In the genomic region with DNA sequence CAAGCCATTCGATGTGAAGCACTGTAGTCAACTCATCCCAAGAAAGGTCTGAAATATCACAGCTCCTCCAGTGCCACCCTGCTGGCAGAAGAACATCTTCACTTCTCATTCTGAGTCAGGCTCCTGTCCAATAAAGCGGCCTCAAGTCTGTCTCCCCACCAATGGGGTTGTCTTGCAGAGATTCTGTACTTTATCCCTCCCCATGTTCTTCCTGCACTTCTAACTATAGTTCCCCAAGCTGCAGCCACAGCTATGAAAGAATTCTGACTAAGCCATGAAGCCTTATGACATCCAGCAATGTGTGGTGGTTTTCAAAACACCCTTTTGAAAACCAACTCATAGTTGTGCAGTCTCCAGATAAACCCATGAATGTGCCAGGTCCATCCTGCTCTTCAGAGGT, we compare ENCODE assay signal across 1 cellular context.
TF ChIP-seq lines count a peak whose summit lies in the region.

No MANE protein-coding gene starts in this region.

TF ChIP-seq in WTC11, 78 proteins besides CTCF, POLR2A, EP300 and RAD21 (continued from another document):
- TF ChIP-seq, protein P1, sequence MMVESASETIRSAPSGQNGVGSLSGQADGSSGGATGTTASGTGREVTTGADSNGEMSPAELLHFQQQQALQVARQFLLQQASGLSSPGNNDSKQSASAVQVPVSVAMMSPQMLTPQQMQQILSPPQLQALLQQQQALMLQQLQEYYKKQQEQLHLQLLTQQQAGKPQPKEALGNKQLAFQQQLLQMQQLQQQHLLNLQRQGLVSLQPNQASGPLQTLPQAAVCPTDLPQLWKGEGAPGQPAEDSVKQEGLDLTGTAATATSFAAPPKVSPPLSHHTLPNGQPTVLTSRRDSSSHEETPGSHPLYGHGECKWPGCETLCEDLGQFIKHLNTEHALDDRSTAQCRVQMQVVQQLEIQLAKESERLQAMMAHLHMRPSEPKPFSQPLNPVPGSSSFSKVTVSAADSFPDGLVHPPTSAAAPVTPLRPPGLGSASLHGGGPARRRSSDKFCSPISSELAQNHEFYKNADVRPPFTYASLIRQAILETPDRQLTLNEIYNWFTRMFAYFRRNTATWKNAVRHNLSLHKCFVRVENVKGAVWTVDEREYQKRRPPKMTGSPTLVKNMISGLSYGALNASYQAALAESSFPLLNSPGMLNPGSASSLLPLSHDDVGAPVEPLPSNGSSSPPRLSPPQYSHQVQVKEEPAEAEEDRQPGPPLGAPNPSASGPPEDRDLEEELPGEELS (CRISPR knock-in tag; IDR thresholded peaks at IDR 0.05): no peak
